Comparison of ENCODE assay signal across 10 cellular contexts in genomic region chr1:61054636-61055035, GRCh38. TPM values are rescaled to one million over a fixed set of nuclear protein-coding genes. Genes with fewer than 3 reads are reported as not detected.
DNase-seq lines count a peak whose midpoint lies in the region; ATAC-seq and TF ChIP-seq lines count a peak whose summit lies in the region.
"Had no signal": no experiment of that assay in that cellular context is flagged by ENCODE, and none has a peak within 500 bp of the region (broad histone marks: within the 10 kb centered on the region; RNA-seq: fewer than 3 reads in every experiment).

No MANE protein-coding gene starts in this region.

- H3K4me3 ChIP-seq in KMS-11 (IDR thresholded peaks at IDR 0.05; ENCODE audit: insufficient read depth, low read depth, low read length) (no peak overlapping the region), fibroblast of villous mesenchyme (ENCODE audit: low read depth, low read length) (no peak overlapping the region), parathyroid adenoma (ENCODE audit: low read depth, low read length) (no peak overlapping the region), HAP-1 (no peak overlapping the region)

- H3K36me3 Mint-ChIP-seq in CD14-positive monocyte = peaks cover 13 to 24% of the 10 kb centered on the region in 2 donors

- H3K9me3 ChIP-seq in parathyroid adenoma (ENCODE audit: control insufficient read depth, low read length) = no peaks in the 10 kb centered on the region
- no peaks in the 10 kb centered on the region for H3K9me3 ChIP-seq in HAP-1

- H3K4me3 Mint-ChIP-seq in CD14-positive monocyte = peak overlapping the region; percentile 86 to 97

- ATAC-seq in HG03442 (IDR thresholded peaks at IDR 0.05; ENCODE audit: unreplicated experiment) = no peak
- ATAC-seq in HG03378 (IDR thresholded peaks at IDR 0.05; ENCODE audit: unreplicated experiment) = no peak
- ATAC-seq in GM18502 (IDR thresholded peaks at IDR 0.05; ENCODE audit: poor library complexity, unreplicated experiment) = no peak

- no peak overlapping the region for H3K9ac ChIP-seq in KMS-11
- no peak overlapping the region for H3K9ac ChIP-seq in parathyroid adenoma

- no peaks in the 10 kb centered on the region for H4K20me1 ChIP-seq in KMS-11 (ENCODE audit: insufficient read depth)

- DNase-seq in CD14-positive monocyte (ENCODE audit: low spot score) (no peak), fibroblast of villous mesenchyme (ENCODE audit: low read depth) (peak; percentile 23), HAP-1 (ENCODE audit: low spot score in 2 of 2) (no peak)
- DNase-seq: Karpas-422 had no signal

- peaks cover 56% of the 10 kb centered on the region for H3K4me1 ChIP-seq in KMS-11 (ENCODE audit: low read depth, poor library complexity, severe bottlenecking)
- H3K4me1 ChIP-seq in parathyroid adenoma = peaks cover 2% of the 10 kb centered on the region
- H3K4me1 ChIP-seq in HAP-1 = peaks cover 21% of the 10 kb centered on the region

- H3K27me3 ChIP-seq in KMS-11 (ENCODE audit: insufficient read depth, low read depth) (peaks cover 46% of the 10 kb centered on the region), parathyroid adenoma (ENCODE audit: control insufficient read depth, insufficient read depth, low read length) (no peaks in the 10 kb centered on the region), HAP-1 (ENCODE audit: low read depth) (no peaks in the 10 kb centered on the region)

- TF ChIP-seq CTCF in CD14-positive monocyte (IDR thresholded peaks at IDR 0.05) (no peak), KMS-11 (conservative IDR thresholded peaks at IDR 0.05; ENCODE audit: low read depth, low read length) (no peak), fibroblast of villous mesenchyme (IDR thresholded peaks at IDR 0.05; ENCODE audit: insufficient read depth, low read depth, low read length) (no peak), parathyroid adenoma (IDR thresholded peaks at IDR 0.05) (no peak)

- H3K79me2 ChIP-seq in KMS-11 (ENCODE audit: insufficient read depth, low read depth) (no peaks in the 10 kb centered on the region), parathyroid adenoma (no peaks in the 10 kb centered on the region)

- peaks cover 0 to 9% (median 5%) of the 10 kb centered on the region in 7 donors for H3K9me3 Mint-ChIP-seq in CD14-positive monocyte
- H3K9me3 Mint-ChIP-seq: memory B cell had no signal

- intact Hi-C loops in CD14-positive monocyte (cut with micrococcal nuclease) = loop anchor here (5.0 kb wide), 3 partner anchors 33 to 798 kb away; no protein-coding TSS in a partner anchor

- H3K27me3 Mint-ChIP-seq in CD14-positive monocyte (ENCODE audit: low read depth in 3 of 3) = peaks cover 58 to 72% (median 62%) of the 10 kb centered on the region in 3 donors

- no peak overlapping the region for H3K27ac ChIP-seq in KMS-11
- H3K27ac ChIP-seq in parathyroid adenoma = no peak overlapping the region

- H2AFZ ChIP-seq in KMS-11 (ENCODE audit: low read depth) = no peak overlapping the region
- peak overlapping the region; percentile 42 for H2AFZ ChIP-seq in parathyroid adenoma

- H3K36me3 ChIP-seq in KMS-11 (ENCODE audit: insufficient read depth) (no peaks in the 10 kb centered on the region), parathyroid adenoma (ENCODE audit: control insufficient read depth, insufficient read depth, low read length) (no peaks in the 10 kb centered on the region), HAP-1 (replicated peaks) (no peaks in the 10 kb centered on the region)

- no peak overlapping the region for H3K27ac Mint-ChIP-seq in CD14-positive monocyte
- H3K27ac Mint-ChIP-seq: memory B cell had no signal

- H3K4me1 Mint-ChIP-seq in CD14-positive monocyte = peaks cover 65% of the 10 kb centered on the region

- H3K4me2 ChIP-seq in KMS-11 (peak overlapping the region; percentile 68; the same call in 1 of the 2 replicates), parathyroid adenoma (ENCODE audit: low read length) (no peak overlapping the region)

- in situ Hi-C loops in HAP-1 (cut with MboI; ENCODE audit: low sequenced_read_pairs) = loop anchor here (25.0 kb wide), 1 partner anchor 283 kb away; no protein-coding TSS in a partner anchor

RNA-seq across cellular contexts. Expression of gene NFIA, which starts 27.7 kb away (rescaled TPM):
- polyA plus RNA-seq in CD14-positive monocyte = 1 to 10 TPM; 1.4 to 5.3 TPM
- total RNA-seq in fibroblast of villous mesenchyme = 4.8 and 10.4 TPM in 2 replicates
